In the genomic region with DNA sequence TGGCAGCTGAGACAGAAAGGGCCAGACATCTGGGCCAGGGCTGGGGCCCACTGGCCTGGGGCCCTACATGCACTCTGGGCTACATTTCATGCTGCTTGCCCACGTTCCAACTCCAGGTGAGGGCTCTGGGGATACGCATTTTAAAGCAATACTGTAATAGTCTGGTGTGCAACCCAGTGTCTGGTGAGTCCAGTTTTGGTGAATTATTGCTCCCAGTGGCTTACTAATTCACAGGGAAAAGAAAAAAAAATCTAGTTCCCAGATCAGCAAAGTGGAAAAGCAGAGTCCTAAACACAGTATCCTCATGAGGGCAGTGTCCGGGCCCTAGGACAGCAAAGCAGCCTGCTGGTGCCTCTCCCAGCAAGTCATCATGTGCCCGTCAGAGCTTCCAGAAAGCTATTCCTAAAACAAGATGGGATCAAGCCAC, we compare ENCODE assay signal across 1 cellular context.
TF ChIP-seq lines count a peak whose summit lies in the region.

No MANE protein-coding gene starts in this region.

TF ChIP-seq in SK-N-SH treated with all-trans-retinoic acid at 6 μM for 48 hours, 23 proteins besides CTCF, POLR2A, EP300 and RAD21 (continued from another document):
- TF ChIP-seq CSRNP3 (CRISPR knock-in tag; IDR thresholded peaks at IDR 0.05): no peak
- TF ChIP-seq, protein P1, sequence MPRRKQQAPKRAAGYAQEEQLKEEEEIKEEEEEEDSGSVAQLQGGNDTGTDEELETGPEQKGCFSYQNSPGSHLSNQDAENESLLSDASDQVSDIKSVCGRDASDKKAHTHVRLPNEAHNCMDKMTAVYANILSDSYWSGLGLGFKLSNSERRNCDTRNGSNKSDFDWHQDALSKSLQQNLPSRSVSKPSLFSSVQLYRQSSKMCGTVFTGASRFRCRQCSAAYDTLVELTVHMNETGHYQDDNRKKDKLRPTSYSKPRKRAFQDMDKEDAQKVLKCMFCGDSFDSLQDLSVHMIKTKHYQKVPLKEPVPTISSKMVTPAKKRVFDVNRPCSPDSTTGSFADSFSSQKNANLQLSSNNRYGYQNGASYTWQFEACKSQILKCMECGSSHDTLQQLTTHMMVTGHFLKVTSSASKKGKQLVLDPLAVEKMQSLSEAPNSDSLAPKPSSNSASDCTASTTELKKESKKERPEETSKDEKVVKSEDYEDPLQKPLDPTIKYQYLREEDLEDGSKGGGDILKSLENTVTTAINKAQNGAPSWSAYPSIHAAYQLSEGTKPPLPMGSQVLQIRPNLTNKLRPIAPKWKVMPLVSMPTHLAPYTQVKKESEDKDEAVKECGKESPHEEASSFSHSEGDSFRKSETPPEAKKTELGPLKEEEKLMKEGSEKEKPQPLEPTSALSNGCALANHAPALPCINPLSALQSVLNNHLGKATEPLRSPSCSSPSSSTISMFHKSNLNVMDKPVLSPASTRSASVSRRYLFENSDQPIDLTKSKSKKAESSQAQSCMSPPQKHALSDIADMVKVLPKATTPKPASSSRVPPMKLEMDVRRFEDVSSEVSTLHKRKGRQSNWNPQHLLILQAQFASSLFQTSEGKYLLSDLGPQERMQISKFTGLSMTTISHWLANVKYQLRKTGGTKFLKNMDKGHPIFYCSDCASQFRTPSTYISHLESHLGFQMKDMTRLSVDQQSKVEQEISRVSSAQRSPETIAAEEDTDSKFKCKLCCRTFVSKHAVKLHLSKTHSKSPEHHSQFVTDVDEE (CRISPR knock-in tag; IDR thresholded peaks at IDR 0.05): no peak
- TF ChIP-seq ZC3H10 (CRISPR knock-in tag; IDR thresholded peaks at IDR 0.05): no peak
- TF ChIP-seq BACH2 (CRISPR knock-in tag; IDR thresholded peaks at IDR 0.05; ENCODE audit: borderline replicate concordance): no peak
- no peak for TF ChIP-seq CSDC2 (CRISPR knock-in tag; IDR thresholded peaks at IDR 0.05)
- TF ChIP-seq ESRRG (CRISPR knock-in tag; IDR thresholded peaks at IDR 0.05): no peak
